Comparison of ENCODE assay signal across 11 cellular contexts in the genomic region with DNA sequence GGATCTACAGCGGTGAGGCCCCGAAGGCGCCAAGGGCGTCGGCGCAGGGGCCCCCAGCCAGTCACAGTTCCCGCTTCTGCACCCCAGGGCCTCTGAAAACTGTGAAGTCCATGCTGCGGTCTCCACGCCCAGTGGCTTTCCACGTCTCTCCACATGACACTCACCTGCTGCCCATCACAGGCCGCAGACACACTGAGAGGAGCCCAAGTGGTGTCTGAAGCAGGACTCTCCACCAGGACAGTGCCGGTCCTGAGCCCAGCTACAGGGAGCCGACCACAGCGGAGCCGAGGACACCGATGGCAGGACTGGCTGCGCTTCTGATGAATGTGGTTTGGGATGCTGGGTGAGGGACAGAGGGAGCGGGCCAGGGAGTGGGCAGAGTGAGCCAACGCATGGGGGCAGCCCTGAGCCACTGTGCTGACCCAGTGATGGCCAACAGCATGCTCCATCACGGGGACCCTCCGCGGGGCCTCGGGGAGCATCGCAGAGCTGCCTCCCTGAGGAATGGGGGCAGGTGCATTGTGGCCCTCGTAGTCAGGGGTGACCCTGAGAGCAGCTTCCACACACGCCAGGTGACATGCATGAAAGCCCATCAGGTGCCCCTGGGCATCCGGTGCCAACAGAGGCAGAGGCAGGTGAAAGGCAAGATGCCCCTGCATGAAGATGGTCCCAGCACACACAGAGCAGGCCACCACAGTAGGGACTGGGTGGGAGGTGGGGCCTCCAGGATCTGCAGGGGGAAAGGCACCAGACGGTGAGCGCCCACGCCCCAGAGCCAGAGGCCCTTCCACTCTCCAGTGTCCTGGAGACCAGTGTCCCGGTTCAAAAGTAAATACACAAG.
A peak's percentile ranks its signal among the peaks of the same experiment; 100 is the strongest.
DNase-seq lines count a peak whose midpoint lies in the region; ATAC-seq and TF ChIP-seq lines count a peak whose summit lies in the region.
"Had no signal": no experiment of that assay in that cellular context is flagged by ENCODE, and none has a peak within 500 bp of the region (broad histone marks: within the 10 kb centered on the region; RNA-seq: fewer than 3 reads in every experiment).

No MANE protein-coding gene starts in this region.

- H3K36me3 ChIP-seq in brain microvascular endothelial cell (replicated peaks) (no peaks in the 10 kb centered on the region), mucosa of descending colon (ENCODE audit: low read depth) (no peaks in the 10 kb centered on the region), upper lobe of left lung (no peaks in the 10 kb centered on the region), vagina (no peaks in the 10 kb centered on the region), SK-N-SH (replicated peaks in 1 of 2; ENCODE audit: control insufficient read depth in 1 of 2, insufficient read depth in 2 of 2, low read length in 1 of 2) (no peaks in the 10 kb centered on the region)

- in situ Hi-C loops in brain microvascular endothelial cell (cut with HindIII; ENCODE audit: low pct_ligation_motif_present, low sequenced_read_pairs), result no loop called here
- in situ Hi-C loops in KBM-7 (cut with MboI; ENCODE audit: low pct_unique_long_range_greater_than_20kb, low sequenced_read_pairs), result no loop called here

- H3K27me3 ChIP-seq in brain microvascular endothelial cell (replicated peaks) (no peaks in the 10 kb centered on the region), upper lobe of left lung (no peaks in the 10 kb centered on the region), vagina (no peaks in the 10 kb centered on the region), SK-N-SH (ENCODE audit: insufficient read depth) (no peaks in the 10 kb centered on the region)

- H3K4me1 Mint-ChIP-seq in activated naive CD4-positive, alpha-beta T cell treated with anti-CD3 and anti-CD28 coated beads, Interleukin-2, amount 50 U/mL, for 24 hours, result peaks cover 56% of the 10 kb centered on the region

- H2AFZ ChIP-seq in SK-N-SH (ENCODE audit: low read depth), result no peak overlapping the region

- H3K9me3 Mint-ChIP-seq in activated naive CD4-positive, alpha-beta T cell treated with anti-CD3 and anti-CD28 coated beads, Interleukin-2, amount 50 U/mL, for 24 hours, result no peaks in the 10 kb centered on the region

- DNase-seq in activated naive CD4-positive, alpha-beta T cell treated with Interleukin-2 at 50 U/mL for 16 hours, result no peak
- no peak for DNase-seq in brain microvascular endothelial cell
- DNase-seq in mucosa of descending colon, result peak in 1 of 3 donors; percentile 35
- DNase-seq in upper lobe of left lung, result peak in 1 of 2 donors; percentile 72
- DNase-seq in vagina (ENCODE audit: extremely low spot score in 2 of 2), result no peak
- no peak for DNase-seq in KBM-7
- no peak for DNase-seq in SK-N-SH
- DNase-seq: NCI-H2171, PC-3, T-helper 9 cell had no signal

- no peaks in the 10 kb centered on the region for H4K20me1 ChIP-seq in SK-N-SH (ENCODE audit: insufficient read depth)

- peaks cover 8% of the 10 kb centered on the region; the same call in 1 of the 2 replicates for H3K79me2 ChIP-seq in SK-N-SH (ENCODE audit: insufficient read depth)

- H3K27ac Mint-ChIP-seq in activated naive CD4-positive, alpha-beta T cell treated with anti-CD3 and anti-CD28 coated beads, Interleukin-2, amount 50 U/mL, for 24 hours, result no peak overlapping the region

- peaks cover 23% of the 10 kb centered on the region for H3K4me1 ChIP-seq in mucosa of descending colon (ENCODE audit: low read depth)
- peaks cover 26 to 40% (median 29%) of the 10 kb centered on the region in 4 donors for H3K4me1 ChIP-seq in upper lobe of left lung
- peaks cover 67% of the 10 kb centered on the region for H3K4me1 ChIP-seq in vagina
- peaks cover 7 to 43% of the 10 kb centered on the region in 2 experiments; a peak in 3 of 4 replicates for H3K4me1 ChIP-seq in SK-N-SH (ENCODE audit: control insufficient read depth in 1 of 2, insufficient read depth in 2 of 2, low read depth in 1 of 2, low read length in 1 of 2)

- peak; percentile 24 for TF ChIP-seq CTCF in brain microvascular endothelial cell (IDR thresholded peaks at IDR 0.05; ENCODE audit: low read depth, low read length, missing control alignments)
- no peak for TF ChIP-seq CTCF in mucosa of descending colon (IDR thresholded peaks at IDR 0.05)
- TF ChIP-seq CTCF in upper lobe of left lung (IDR thresholded peaks at IDR 0.05), result no peak
- no peak for TF ChIP-seq CTCF in vagina (IDR thresholded peaks at IDR 0.05)
- no peak for TF ChIP-seq CTCF in SK-N-SH (IDR thresholded peaks at IDR 0.05)

- ATAC-seq in mucosa of descending colon, result peak; percentile 26
- ATAC-seq in upper lobe of left lung (ENCODE audit: low FRiP score in 2 of 2), result peak; percentile 6 to 14
- ATAC-seq: PC-3 had no signal

- POLR2A ChIA-PET in SK-N-SH (lab: Yijun Ruan, JAX), result no interaction called here

- no peaks in the 10 kb centered on the region for H3K9me3 ChIP-seq in mucosa of descending colon
- H3K9me3 ChIP-seq in upper lobe of left lung, result no peaks in the 10 kb centered on the region
- no peaks in the 10 kb centered on the region for H3K9me3 ChIP-seq in vagina
- no peaks in the 10 kb centered on the region for H3K9me3 ChIP-seq in SK-N-SH

- H3K9ac ChIP-seq in SK-N-SH, result no peak overlapping the region

- no peaks in the 10 kb centered on the region for H3K9me2 ChIP-seq in SK-N-SH

- TF ChIP-seq POLR2A in upper lobe of left lung (IDR thresholded peaks at IDR 0.05), result no peak
- TF ChIP-seq POLR2A in vagina (IDR thresholded peaks at IDR 0.05), result no peak

- H3K27ac ChIP-seq in brain microvascular endothelial cell, result no peak overlapping the region
- peak overlapping the region in 1 of 4 donors; percentile 82 for H3K27ac ChIP-seq in upper lobe of left lung
- H3K27ac ChIP-seq in vagina, result no peak overlapping the region
- H3K27ac ChIP-seq in SK-N-SH (ENCODE audit: low read depth in 2 of 2, low read length in 1 of 2), result no peak overlapping the region; a peak in 1 of 4 replicates

- intact Hi-C loops in mucosa of descending colon (cut with DNase I, micrococcal nuclease), result no loop called here
- intact Hi-C loops in vagina (cut with DNase I), result no loop called here

- H3K4me3 ChIP-seq in brain microvascular endothelial cell (ENCODE audit: low read depth, low read length) (no peak overlapping the region), mucosa of descending colon (no peak overlapping the region), upper lobe of left lung (no peak overlapping the region), vagina (no peak overlapping the region), SK-N-SH (ENCODE audit: low read depth in 2 of 2, low read length in 1 of 2) (no peak overlapping the region)

- H3K4me3 Mint-ChIP-seq in activated naive CD4-positive, alpha-beta T cell treated with anti-CD3 and anti-CD28 coated beads, Interleukin-2, amount 50 U/mL, for 24 hours, result peak overlapping the region; percentile 86

- peaks cover 5% of the 10 kb centered on the region for H3K36me3 Mint-ChIP-seq in activated naive CD4-positive, alpha-beta T cell treated with anti-CD3 and anti-CD28 coated beads, Interleukin-2, amount 50 U/mL, for 24 hours

- TF ChIP-seq RAD21 in SK-N-SH (IDR thresholded peaks at IDR 0.05; ENCODE audit: low read length), result no peak

- no peaks in the 10 kb centered on the region for H3K27me3 Mint-ChIP-seq in activated naive CD4-positive, alpha-beta T cell treated with anti-CD3 and anti-CD28 coated beads, Interleukin-2, amount 50 U/mL, for 24 hours

- no peak overlapping the region for H3K4me2 ChIP-seq in SK-N-SH

- 88 to 92% methylated on average over 10 to 28 of the region's 31 CpGs for WGBS in upper lobe of left lung, 2 donors
- WGBS in SK-N-SH (ENCODE audit: low lambda C conversion rate), result 96% methylated on average over 15 of the region's 31 CpGs

- TF ChIP-seq EP300 in upper lobe of left lung (IDR thresholded peaks at IDR 0.05) (no peak), SK-N-SH (IDR thresholded peaks at IDR 0.05; ENCODE audit: borderline replicate concordance in 1 of 2, low read depth in 1 of 2, low read length in 1 of 2) (no peak)

- no peaks in the 10 kb centered on the region for H3F3A ChIP-seq in SK-N-SH (replicated peaks; ENCODE audit: insufficient read depth)

- CTCF ChIA-PET in SK-N-SH (lab: Yijun Ruan, JAX), result interaction anchor here (1.4 to 2.2 kb wide), 3 partner anchors 11 to 21 kb away, joined by 3 to 8 read pairs (median 4); no protein-coding TSS in a partner anchor

TF ChIP-seq in SK-N-SH, 30 proteins besides CTCF, POLR2A, EP300 and RAD21:
- TF ChIP-seq, protein P1, sequence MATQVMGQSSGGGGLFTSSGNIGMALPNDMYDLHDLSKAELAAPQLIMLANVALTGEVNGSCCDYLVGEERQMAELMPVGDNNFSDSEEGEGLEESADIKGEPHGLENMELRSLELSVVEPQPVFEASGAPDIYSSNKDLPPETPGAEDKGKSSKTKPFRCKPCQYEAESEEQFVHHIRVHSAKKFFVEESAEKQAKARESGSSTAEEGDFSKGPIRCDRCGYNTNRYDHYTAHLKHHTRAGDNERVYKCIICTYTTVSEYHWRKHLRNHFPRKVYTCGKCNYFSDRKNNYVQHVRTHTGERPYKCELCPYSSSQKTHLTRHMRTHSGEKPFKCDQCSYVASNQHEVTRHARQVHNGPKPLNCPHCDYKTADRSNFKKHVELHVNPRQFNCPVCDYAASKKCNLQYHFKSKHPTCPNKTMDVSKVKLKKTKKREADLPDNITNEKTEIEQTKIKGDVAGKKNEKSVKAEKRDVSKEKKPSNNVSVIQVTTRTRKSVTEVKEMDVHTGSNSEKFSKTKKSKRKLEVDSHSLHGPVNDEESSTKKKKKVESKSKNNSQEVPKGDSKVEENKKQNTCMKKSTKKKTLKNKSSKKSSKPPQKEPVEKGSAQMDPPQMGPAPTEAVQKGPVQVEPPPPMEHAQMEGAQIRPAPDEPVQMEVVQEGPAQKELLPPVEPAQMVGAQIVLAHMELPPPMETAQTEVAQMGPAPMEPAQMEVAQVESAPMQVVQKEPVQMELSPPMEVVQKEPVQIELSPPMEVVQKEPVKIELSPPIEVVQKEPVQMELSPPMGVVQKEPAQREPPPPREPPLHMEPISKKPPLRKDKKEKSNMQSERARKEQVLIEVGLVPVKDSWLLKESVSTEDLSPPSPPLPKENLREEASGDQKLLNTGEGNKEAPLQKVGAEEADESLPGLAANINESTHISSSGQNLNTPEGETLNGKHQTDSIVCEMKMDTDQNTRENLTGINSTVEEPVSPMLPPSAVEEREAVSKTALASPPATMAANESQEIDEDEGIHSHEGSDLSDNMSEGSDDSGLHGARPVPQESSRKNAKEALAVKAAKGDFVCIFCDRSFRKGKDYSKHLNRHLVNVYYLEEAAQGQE (IDR thresholded peaks at IDR 0.05; ENCODE audit: low read depth, low read length), result no peak
- TF ChIP-seq, protein P2, sequence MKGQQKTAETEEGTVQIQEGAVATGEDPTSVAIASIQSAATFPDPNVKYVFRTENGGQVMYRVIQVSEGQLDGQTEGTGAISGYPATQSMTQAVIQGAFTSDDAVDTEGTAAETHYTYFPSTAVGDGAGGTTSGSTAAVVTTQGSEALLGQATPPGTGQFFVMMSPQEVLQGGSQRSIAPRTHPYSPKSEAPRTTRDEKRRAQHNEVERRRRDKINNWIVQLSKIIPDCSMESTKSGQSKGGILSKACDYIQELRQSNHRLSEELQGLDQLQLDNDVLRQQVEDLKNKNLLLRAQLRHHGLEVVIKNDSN (IDR thresholded peaks at IDR 0.05; ENCODE audit: borderline replicate concordance, low read depth), result no peak
- TF ChIP-seq MXI1 (IDR thresholded peaks at IDR 0.05; ENCODE audit: low read depth, low read length) (no peak), JUND (IDR thresholded peaks at IDR 0.05) (no peak)
